ENCODE assay signal across 2 cellular contexts in the genomic region with DNA sequence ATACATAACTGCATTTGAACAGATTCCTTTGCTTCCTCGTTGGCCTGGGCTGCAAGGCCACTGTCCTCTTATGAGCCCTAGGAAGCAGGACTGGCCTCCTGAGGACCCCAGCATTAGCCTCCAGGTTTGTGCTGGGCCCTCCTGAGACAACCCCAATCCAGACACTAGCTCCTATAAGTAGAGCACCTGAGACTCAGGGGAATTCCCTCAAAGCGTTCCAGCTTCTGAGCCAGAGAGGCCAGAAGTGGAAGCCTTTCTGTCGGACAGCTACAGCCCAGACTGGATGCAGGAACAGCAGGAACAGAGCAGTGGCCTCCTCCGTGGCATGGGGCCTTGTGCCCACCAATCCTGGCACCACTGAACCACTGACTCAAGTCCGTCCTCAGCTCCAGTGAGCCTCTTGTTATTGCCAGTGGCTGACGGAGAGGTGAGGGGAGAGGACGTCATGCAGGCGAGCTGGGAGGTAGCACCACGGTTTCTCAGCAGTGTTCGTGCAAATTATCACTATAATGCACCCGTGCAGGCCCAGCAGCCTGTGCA.
TF ChIP-seq lines count a peak whose summit lies in the region.

No MANE protein-coding gene starts in this region.

TF ChIP-seq in HepG2, 621 proteins besides CTCF, POLR2A, EP300 and RAD21:
- TF ChIP-seq RBM22 (optimal IDR thresholded peaks at IDR 0.05; ENCODE audit: low read length) = peak; percentile 54
- TF ChIP-seq RAD51 (IDR thresholded peaks at IDR 0.05; ENCODE audit: borderline replicate concordance) = no peak
- no peak for TF ChIP-seq NONO (IDR thresholded peaks at IDR 0.05)
- TF ChIP-seq NONO (CRISPR knock-in tag; conservative IDR thresholded peaks at IDR 0.05) = no peak
- TF ChIP-seq MTA3 (CRISPR knock-in tag; IDR thresholded peaks at IDR 0.05) = no peak
- TF ChIP-seq ARID2 (CRISPR knock-in tag; IDR thresholded peaks at IDR 0.05; ENCODE audit: borderline replicate concordance) = no peak
- TF ChIP-seq MED8 (CRISPR knock-in tag; IDR thresholded peaks at IDR 0.05; ENCODE audit: insufficient replicate concordance) = no peak
- TF ChIP-seq NCOA1 (CRISPR knock-in tag; IDR thresholded peaks at IDR 0.05) = no peak
- no peak for TF ChIP-seq KMT2B (CRISPR knock-in tag; IDR thresholded peaks at IDR 0.05)
- no peak for TF ChIP-seq ZNF674 (CRISPR knock-in tag; IDR thresholded peaks at IDR 0.05; ENCODE audit: low read depth)
- TF ChIP-seq ZNF766 (CRISPR knock-in tag; IDR thresholded peaks at IDR 0.05; ENCODE audit: borderline replicate concordance) = no peak
- TF ChIP-seq, protein P1, sequence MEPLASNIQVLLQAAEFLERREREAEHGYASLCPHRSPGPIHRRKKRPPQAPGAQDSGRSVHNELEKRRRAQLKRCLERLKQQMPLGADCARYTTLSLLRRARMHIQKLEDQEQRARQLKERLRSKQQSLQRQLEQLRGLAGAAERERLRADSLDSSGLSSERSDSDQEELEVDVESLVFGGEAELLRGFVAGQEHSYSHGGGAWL (CRISPR knock-in tag; IDR thresholded peaks at IDR 0.05) = no peak
- TF ChIP-seq, protein P2, sequence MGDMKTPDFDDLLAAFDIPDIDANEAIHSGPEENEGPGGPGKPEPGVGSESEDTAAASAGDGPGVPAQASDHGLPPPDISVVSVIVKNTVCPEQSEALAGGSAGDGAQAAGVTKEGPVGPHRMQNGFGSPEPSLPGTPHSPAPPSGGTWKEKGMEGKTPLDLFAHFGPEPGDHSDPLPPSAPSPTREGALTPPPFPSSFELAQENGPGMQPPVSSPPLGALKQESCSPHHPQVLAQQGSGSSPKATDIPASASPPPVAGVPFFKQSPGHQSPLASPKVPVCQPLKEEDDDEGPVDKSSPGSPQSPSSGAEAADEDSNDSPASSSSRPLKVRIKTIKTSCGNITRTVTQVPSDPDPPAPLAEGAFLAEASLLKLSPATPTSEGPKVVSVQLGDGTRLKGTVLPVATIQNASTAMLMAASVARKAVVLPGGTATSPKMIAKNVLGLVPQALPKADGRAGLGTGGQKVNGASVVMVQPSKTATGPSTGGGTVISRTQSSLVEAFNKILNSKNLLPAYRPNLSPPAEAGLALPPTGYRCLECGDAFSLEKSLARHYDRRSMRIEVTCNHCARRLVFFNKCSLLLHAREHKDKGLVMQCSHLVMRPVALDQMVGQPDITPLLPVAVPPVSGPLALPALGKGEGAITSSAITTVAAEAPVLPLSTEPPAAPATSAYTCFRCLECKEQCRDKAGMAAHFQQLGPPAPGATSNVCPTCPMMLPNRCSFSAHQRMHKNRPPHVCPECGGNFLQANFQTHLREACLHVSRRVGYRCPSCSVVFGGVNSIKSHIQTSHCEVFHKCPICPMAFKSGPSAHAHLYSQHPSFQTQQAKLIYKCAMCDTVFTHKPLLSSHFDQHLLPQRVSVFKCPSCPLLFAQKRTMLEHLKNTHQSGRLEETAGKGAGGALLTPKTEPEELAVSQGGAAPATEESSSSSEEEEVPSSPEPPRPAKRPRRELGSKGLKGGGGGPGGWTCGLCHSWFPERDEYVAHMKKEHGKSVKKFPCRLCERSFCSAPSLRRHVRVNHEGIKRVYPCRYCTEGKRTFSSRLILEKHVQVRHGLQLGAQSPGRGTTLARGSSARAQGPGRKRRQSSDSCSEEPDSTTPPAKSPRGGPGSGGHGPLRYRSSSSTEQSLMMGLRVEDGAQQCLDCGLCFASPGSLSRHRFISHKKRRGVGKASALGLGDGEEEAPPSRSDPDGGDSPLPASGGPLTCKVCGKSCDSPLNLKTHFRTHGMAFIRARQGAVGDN (CRISPR knock-in tag; IDR thresholded peaks at IDR 0.05) = 0 out of 2 replicates have a peak, but pooled peaks have one; percentile 29
- no peak for TF ChIP-seq TEAD3 (CRISPR knock-in tag; optimal IDR thresholded peaks at IDR 0.05; ENCODE audit: borderline replicate concordance)
- TF ChIP-seq, protein P3, sequence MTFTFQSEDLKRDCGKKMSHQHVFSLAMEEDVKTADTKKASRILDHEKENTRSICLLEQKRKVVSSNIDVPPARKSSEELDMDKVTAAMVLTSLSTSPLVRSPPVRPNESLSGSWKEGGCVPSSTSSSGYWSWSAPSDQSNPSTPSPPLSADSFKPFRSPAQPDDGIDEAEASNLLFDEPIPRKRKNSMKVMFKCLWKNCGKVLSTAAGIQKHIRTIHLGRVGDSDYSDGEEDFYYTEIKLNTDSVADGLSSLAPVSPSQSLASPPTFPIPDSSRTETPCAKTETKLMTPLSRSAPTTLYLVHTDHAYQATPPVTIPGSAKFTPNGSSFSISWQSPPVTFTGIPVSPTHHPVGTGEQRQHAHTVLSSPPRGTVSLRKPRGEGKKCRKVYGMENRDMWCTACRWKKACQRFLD (CRISPR knock-in tag; IDR thresholded peaks at IDR 0.05; ENCODE audit: borderline replicate concordance) = no peak
- 0 out of 2 replicates have a peak, but pooled peaks have one; percentile 33 for TF ChIP-seq NRL (CRISPR knock-in tag; IDR thresholded peaks at IDR 0.05; ENCODE audit: borderline replicate concordance)
- TF ChIP-seq SMAD1 (CRISPR knock-in tag; IDR thresholded peaks at IDR 0.05; ENCODE audit: borderline replicate concordance, low read depth) = no peak
- TF ChIP-seq, protein P4, sequence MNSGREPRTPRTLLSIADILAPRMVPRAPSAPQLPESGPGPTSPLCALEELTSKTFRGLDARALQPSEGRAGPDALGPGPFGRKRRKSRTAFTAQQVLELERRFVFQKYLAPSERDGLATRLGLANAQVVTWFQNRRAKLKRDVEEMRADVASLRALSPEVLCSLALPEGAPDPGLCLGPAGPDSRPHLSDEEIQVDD (CRISPR knock-in tag; IDR thresholded peaks at IDR 0.05; ENCODE audit: borderline replicate concordance) = no peak

TF ChIP-seq in H1, 55 proteins besides CTCF, POLR2A, EP300 and RAD21:
- TF ChIP-seq EGR1 (IDR thresholded peaks at IDR 0.05; ENCODE audit: borderline replicate concordance, low read depth, low read length) = no peak
- no peak for TF ChIP-seq MAFK (IDR thresholded peaks at IDR 0.05; ENCODE audit: low read depth, low read length)
- TF ChIP-seq POU5F1 (IDR thresholded peaks at IDR 0.05; ENCODE audit: low read depth, low read length) = no peak
- no peak for TF ChIP-seq ZNF274 (IDR thresholded peaks at IDR 0.05; ENCODE audit: borderline replicate concordance, extremely low read depth, low read length)
- TF ChIP-seq GABPA (IDR thresholded peaks at IDR 0.05; ENCODE audit: borderline replicate concordance, insufficient read depth, low read length) = no peak
- TF ChIP-seq, protein P5, sequence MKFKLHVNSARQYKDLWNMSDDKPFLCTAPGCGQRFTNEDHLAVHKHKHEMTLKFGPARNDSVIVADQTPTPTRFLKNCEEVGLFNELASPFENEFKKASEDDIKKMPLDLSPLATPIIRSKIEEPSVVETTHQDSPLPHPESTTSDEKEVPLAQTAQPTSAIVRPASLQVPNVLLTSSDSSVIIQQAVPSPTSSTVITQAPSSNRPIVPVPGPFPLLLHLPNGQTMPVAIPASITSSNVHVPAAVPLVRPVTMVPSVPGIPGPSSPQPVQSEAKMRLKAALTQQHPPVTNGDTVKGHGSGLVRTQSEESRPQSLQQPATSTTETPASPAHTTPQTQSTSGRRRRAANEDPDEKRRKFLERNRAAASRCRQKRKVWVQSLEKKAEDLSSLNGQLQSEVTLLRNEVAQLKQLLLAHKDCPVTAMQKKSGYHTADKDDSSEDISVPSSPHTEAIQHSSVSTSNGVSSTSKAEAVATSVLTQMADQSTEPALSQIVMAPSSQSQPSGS (IDR thresholded peaks at IDR 0.05; ENCODE audit: low read length) = no peak
